ENCODE assay signal across 1 cellular context in genomic region chr10:42782446-42783180, GRCh38.
TF ChIP-seq lines count a peak whose summit lies in the region.

A gene with protein sequence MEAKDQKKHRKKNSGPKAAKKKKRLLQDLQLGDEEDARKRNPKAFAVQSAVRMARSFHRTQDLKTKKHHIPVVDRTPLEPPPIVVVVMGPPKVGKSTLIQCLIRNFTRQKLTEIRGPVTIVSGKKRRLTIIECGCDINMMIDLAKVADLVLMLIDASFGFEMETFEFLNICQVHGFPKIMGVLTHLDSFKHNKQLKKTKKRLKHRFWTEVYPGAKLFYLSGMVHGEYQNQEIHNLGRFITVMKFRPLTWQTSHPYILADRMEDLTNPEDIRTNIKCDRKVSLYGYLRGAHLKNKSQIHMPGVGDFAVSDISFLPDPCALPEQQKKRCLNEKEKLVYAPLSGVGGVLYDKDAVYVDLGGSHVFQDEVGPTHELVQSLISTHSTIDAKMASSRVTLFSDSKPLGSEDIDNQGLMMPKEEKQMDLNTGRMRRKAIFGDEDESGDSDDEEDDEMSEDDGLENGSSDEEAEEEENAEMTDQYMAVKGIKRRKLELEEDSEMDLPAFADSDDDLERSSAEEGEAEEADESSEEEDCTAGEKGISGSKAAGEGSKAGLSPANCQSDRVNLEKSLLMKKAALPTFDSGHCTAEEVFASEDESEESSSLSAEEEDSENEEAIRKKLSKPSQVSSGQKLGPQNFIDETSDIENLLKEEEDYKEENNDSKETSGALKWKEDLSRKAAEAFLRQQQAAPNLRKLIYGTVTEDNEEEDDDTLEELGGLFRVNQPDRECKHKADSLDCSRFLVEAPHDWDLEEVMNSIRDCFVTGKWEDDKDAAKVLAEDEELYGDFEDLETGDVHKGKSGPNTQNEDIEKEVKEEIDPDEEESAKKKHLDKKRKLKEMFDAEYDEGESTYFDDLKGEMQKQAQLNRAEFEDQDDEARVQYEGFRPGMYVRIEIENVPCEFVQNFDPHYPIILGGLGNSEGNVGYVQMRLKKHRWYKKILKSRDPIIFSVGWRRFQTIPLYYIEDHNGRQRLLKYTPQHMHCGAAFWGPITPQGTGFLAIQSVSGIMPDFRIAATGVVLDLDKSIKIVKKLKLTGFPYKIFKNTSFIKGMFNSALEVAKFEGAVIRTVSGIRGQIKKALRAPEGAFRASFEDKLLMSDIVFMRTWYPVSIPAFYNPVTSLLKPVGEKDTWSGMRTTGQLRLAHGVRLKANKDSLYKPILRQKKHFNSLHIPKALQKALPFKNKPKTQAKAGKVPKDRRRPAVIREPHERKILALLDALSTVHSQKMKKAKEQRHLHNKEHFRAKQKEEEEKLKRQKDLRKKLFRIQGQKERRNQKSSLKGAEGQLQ (plus strand): TSS chr10:42782795. CDS start chr10:42784395, 1,600 bp downstream.

TF ChIP-seq in GM12878, 131 proteins besides CTCF, POLR2A, EP300 and RAD21 (continued from another document and continues in another):
- TF ChIP-seq, protein P1, sequence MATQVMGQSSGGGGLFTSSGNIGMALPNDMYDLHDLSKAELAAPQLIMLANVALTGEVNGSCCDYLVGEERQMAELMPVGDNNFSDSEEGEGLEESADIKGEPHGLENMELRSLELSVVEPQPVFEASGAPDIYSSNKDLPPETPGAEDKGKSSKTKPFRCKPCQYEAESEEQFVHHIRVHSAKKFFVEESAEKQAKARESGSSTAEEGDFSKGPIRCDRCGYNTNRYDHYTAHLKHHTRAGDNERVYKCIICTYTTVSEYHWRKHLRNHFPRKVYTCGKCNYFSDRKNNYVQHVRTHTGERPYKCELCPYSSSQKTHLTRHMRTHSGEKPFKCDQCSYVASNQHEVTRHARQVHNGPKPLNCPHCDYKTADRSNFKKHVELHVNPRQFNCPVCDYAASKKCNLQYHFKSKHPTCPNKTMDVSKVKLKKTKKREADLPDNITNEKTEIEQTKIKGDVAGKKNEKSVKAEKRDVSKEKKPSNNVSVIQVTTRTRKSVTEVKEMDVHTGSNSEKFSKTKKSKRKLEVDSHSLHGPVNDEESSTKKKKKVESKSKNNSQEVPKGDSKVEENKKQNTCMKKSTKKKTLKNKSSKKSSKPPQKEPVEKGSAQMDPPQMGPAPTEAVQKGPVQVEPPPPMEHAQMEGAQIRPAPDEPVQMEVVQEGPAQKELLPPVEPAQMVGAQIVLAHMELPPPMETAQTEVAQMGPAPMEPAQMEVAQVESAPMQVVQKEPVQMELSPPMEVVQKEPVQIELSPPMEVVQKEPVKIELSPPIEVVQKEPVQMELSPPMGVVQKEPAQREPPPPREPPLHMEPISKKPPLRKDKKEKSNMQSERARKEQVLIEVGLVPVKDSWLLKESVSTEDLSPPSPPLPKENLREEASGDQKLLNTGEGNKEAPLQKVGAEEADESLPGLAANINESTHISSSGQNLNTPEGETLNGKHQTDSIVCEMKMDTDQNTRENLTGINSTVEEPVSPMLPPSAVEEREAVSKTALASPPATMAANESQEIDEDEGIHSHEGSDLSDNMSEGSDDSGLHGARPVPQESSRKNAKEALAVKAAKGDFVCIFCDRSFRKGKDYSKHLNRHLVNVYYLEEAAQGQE (IDR thresholded peaks at IDR 0.05; ENCODE audit: low read depth, low read length): peak; percentile 44; the same call in 1 of the 2 replicates
- TF ChIP-seq NRF1 (conservative IDR thresholded peaks at IDR 0.05; ENCODE audit: low read depth, low read length) (peak; percentile 33; the same call in 1 of the 2 replicates), TBL1XR1 (IDR thresholded peaks at IDR 0.05; ENCODE audit: low read depth, low read length) (peak; percentile 93), TARDBP (IDR thresholded peaks at IDR 0.05; ENCODE audit: borderline replicate concordance) (peak; percentile 74; the same call in 1 of the 2 replicates), GABPA (IDR thresholded peaks at IDR 0.05; ENCODE audit: low read depth) (peak; percentile 100), ZNF384 (IDR thresholded peaks at IDR 0.05; ENCODE audit: borderline replicate concordance, low read depth, low read length) (no peak), ZBTB4 (CRISPR knock-in tag; IDR thresholded peaks at IDR 0.05) (no peak), MEF2B (IDR thresholded peaks at IDR 0.05; ENCODE audit: partially characterized antibody, poor library complexity, severe bottlenecking) (peak; percentile 55), SMARCA5 (IDR thresholded peaks at IDR 0.05) (no peak; the same call in none of the 2 replicates), PKNOX1 (IDR thresholded peaks at IDR 0.05) (peak; percentile 83), ZBTB40 (IDR thresholded peaks at IDR 0.05; ENCODE audit: borderline replicate concordance) (peak; percentile 99), USF2 (IDR thresholded peaks at IDR 0.05; ENCODE audit: borderline replicate concordance, low read depth, low read length) (no peak), NBN (IDR thresholded peaks at IDR 0.05) (peak; percentile 96), CREB1 (IDR thresholded peaks at IDR 0.05; ENCODE audit: low read depth) (peak; percentile 75), ZNF217 (IDR thresholded peaks at IDR 0.05) (peak; percentile 78; the same call in 1 of the 2 replicates), PML (IDR thresholded peaks at IDR 0.05; ENCODE audit: low read length) (peak; percentile 89), NR2C1 (IDR thresholded peaks at IDR 0.05) (peak; percentile 79), SP1 (IDR thresholded peaks at IDR 0.05; ENCODE audit: low read depth, low read length) (peak; percentile 84), GATAD2B (conservative IDR thresholded peaks at IDR 0.05; ENCODE audit: low read depth) (peak; percentile 84), NFXL1 (IDR thresholded peaks at IDR 0.05; ENCODE audit: borderline replicate concordance) (no peak), MTA2 (IDR thresholded peaks at IDR 0.05; ENCODE audit: low read depth) (0 out of 2 replicates have a peak, but pooled peaks have one; percentile 29), IRF4 (IDR thresholded peaks at IDR 0.05; ENCODE audit: low read depth, low read length) (peak; percentile 71; the same call in 1 of the 2 replicates), POU2F2 (IDR thresholded peaks at IDR 0.05; ENCODE audit: borderline replicate concordance, low read depth, low read length) (peak; percentile 90), STAT1 (conservative IDR thresholded peaks at IDR 0.05) (0 out of 2 replicates have a peak, but pooled peaks have one; percentile 74), YBX1 (IDR thresholded peaks at IDR 0.05) (no peak)
- TF ChIP-seq, protein P2, sequence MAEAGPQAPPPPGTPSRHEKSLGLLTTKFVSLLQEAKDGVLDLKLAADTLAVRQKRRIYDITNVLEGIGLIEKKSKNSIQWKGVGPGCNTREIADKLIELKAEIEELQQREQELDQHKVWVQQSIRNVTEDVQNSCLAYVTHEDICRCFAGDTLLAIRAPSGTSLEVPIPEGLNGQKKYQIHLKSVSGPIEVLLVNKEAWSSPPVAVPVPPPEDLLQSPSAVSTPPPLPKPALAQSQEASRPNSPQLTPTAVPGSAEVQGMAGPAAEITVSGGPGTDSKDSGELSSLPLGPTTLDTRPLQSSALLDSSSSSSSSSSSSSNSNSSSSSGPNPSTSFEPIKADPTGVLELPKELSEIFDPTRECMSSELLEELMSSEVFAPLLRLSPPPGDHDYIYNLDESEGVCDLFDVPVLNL (IDR thresholded peaks at IDR 0.05; ENCODE audit: low read depth, low read length): no peak
- TF ChIP-seq, protein P3, sequence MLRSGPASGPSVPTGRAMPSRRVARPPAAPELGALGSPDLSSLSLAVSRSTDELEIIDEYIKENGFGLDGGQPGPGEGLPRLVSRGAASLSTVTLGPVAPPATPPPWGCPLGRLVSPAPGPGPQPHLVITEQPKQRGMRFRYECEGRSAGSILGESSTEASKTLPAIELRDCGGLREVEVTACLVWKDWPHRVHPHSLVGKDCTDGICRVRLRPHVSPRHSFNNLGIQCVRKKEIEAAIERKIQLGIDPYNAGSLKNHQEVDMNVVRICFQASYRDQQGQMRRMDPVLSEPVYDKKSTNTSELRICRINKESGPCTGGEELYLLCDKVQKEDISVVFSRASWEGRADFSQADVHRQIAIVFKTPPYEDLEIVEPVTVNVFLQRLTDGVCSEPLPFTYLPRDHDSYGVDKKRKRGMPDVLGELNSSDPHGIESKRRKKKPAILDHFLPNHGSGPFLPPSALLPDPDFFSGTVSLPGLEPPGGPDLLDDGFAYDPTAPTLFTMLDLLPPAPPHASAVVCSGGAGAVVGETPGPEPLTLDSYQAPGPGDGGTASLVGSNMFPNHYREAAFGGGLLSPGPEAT (IDR thresholded peaks at IDR 0.05; ENCODE audit: low read depth): peak; percentile 97
